10 cellular contexts compared by ENCODE assay signal in genomic region chr6:11824986-11825385, GRCh38. TPM values are rescaled to one million over a fixed set of nuclear protein-coding genes. Genes with fewer than 3 reads are reported as not detected.
DNase-seq lines count a peak whose midpoint lies in the region; ATAC-seq and TF ChIP-seq lines count a peak whose summit lies in the region.
"Had no signal": no experiment of that assay in that cellular context is flagged by ENCODE, and none has a peak within 500 bp of the region (broad histone marks: within the 10 kb centered on the region; RNA-seq: fewer than 3 reads in every experiment).

No MANE protein-coding gene starts in this region.

- intact Hi-C loops in transverse colon (cut with DNase I; ENCODE audit: low total_unique reads), result no loop called here

- in situ Hi-C loops in transverse colon (cut with MboI; ENCODE audit: low pct_ligation_motif_present in 1 of 4, low pct_unique_long_range_greater_than_20kb in 1 of 4, low sequenced_read_pairs in 3 of 4), result loop anchor here in 1 of 4 donors (25.0 kb wide), 1 partner anchor 113 kb away; no protein-coding TSS in a partner anchor

- no peaks in the 10 kb centered on the region for H3K36me3 Mint-ChIP-seq in activated T-cell treated with anti-CD3 and anti-CD28 coated beads, Interleukin-2, amount 50 U/mL, for 24 hours (ENCODE audit: low read depth)
- no peaks in the 10 kb centered on the region for H3K36me3 Mint-ChIP-seq in stimulated activated memory B cell treated with anti-CD40 and anti-IgM and Interleukin-4, amounts not matched to agents 10 μg/mL and 1 μg/mL and 100 μg/mL, for 72 hours

- WGBS in transverse colon (ENCODE audit: low coverage in 1 of 2), 2 donors, result 77 to 100% methylated on average over 3 to 4 of the region's 4 CpGs

- no peak overlapping the region for H3K4me3 Mint-ChIP-seq in activated T-cell treated with anti-CD3 and anti-CD28 coated beads, Interleukin-2, amount 50 U/mL, for 24 hours
- H3K4me3 Mint-ChIP-seq in stimulated activated memory B cell treated with anti-CD40 and anti-IgM and Interleukin-4, amounts not matched to agents 10 μg/mL and 1 μg/mL and 100 μg/mL, for 72 hours, result peak overlapping the region; percentile 52

- H3K27me3 ChIP-seq in transverse colon, result no peaks in the 10 kb centered on the region
- H3K27me3 ChIP-seq: uterus had no signal

- H3K27ac ChIP-seq in transverse colon, result no peak overlapping the region
- H3K27ac ChIP-seq: uterus had no signal

- no peak for DNase-seq in activated T-cell treated with anti-CD3 and anti-CD28 coated beads, Interleukin-2, amount 50 U/mL, for 24 hours
- DNase-seq in activated T-cell treated with anti-CD3 and anti-CD28 coated beads, Interleukin-2, amount 50 U/mL, for 1 hour, result no peak
- peak; percentile 41 for DNase-seq in RPMI7951 (ENCODE audit: low read depth)
- no peak for DNase-seq in erythroblast (lab: John Stamatoyannopoulos, UW)
- DNase-seq in DMS114 treated with DMSO at 0.1 percent for 48 hours (lab: John Stamatoyannopoulos, UW; ENCODE audit: unreplicated experiment), result no peak
- no peak for DNase-seq in transverse colon
- DNase-seq: RPMI8226, uterus had no signal

- H3K27me3 Mint-ChIP-seq in activated T-cell treated with anti-CD3 and anti-CD28 coated beads, Interleukin-2, amount 50 U/mL, for 24 hours, result no peaks in the 10 kb centered on the region
- H3K27me3 Mint-ChIP-seq in stimulated activated memory B cell treated with anti-CD40 and anti-IgM and Interleukin-4, amounts not matched to agents 10 μg/mL and 1 μg/mL and 100 μg/mL, for 72 hours, result no peaks in the 10 kb centered on the region

- TF ChIP-seq EP300 in transverse colon (IDR thresholded peaks at IDR 0.05; ENCODE audit: low read depth), result no peak

- peaks cover 0 to 8% (median 0%) of the 10 kb centered on the region in 4 donors for H3K4me1 ChIP-seq in transverse colon
- H3K4me1 ChIP-seq: uterus had no signal

- peak overlapping the region; percentile 70 for H3K27ac Mint-ChIP-seq in activated T-cell treated with anti-CD3 and anti-CD28 coated beads, Interleukin-2, amount 50 U/mL, for 24 hours
- H3K27ac Mint-ChIP-seq in stimulated activated memory B cell treated with anti-CD40 and anti-IgM and Interleukin-4, amounts not matched to agents 10 μg/mL and 1 μg/mL and 100 μg/mL, for 72 hours, result peak overlapping the region; percentile 92

- no peaks in the 10 kb centered on the region for H3K36me3 ChIP-seq in transverse colon
- H3K36me3 ChIP-seq: uterus had no signal

- H3K9me3 ChIP-seq in transverse colon, result no peaks in the 10 kb centered on the region
- H3K9me3 ChIP-seq: uterus had no signal

- no peaks in the 10 kb centered on the region for H3K9me3 Mint-ChIP-seq in activated T-cell treated with anti-CD3 and anti-CD28 coated beads, Interleukin-2, amount 50 U/mL, for 24 hours
- H3K9me3 Mint-ChIP-seq in stimulated activated memory B cell treated with anti-CD40 and anti-IgM and Interleukin-4, amounts not matched to agents 10 μg/mL and 1 μg/mL and 100 μg/mL, for 72 hours, result no peaks in the 10 kb centered on the region

- no peak overlapping the region for H3K4me3 ChIP-seq in transverse colon
- H3K4me3 ChIP-seq: uterus had no signal

- no peak for TF ChIP-seq CTCF in transverse colon (IDR thresholded peaks at IDR 0.05)

- ATAC-seq in HG02678 (IDR thresholded peaks at IDR 0.05; ENCODE audit: unreplicated experiment), result peak; percentile 68
- ATAC-seq in stimulated activated memory B cell treated with anti-CD40 and anti-IgM and Interleukin-4, amounts not matched to agents 10 μg/mL and 1 μg/mL and 100 μg/mL, for 72 hours, result peak; percentile 94

- no peak for TF ChIP-seq POLR2A in erythroblast (IDR thresholded peaks at IDR 0.05; ENCODE audit: low read length)
- TF ChIP-seq POLR2A in transverse colon (IDR thresholded peaks at IDR 0.05), result no peak

- H3K4me1 Mint-ChIP-seq in activated T-cell treated with anti-CD3 and anti-CD28 coated beads, Interleukin-2, amount 50 U/mL, for 24 hours (ENCODE audit: low read depth), result peaks cover 16% of the 10 kb centered on the region
- H3K4me1 Mint-ChIP-seq in stimulated activated memory B cell treated with anti-CD40 and anti-IgM and Interleukin-4, amounts not matched to agents 10 μg/mL and 1 μg/mL and 100 μg/mL, for 72 hours, result peaks cover 51% of the 10 kb centered on the region

RNA-seq across cellular contexts. Expression of gene ADTRP, which starts 46.4 kb away (rescaled TPM):
- total RNA-seq in RPMI7951 (2014; rRNA removed; shearing (Covaris generic)), result 0.48 and 0.98 TPM in 2 replicates
- total RNA-seq in transverse colon, result 100 to 1,000 TPM; 119 to 199 (median 181) TPM
- total RNA-seq: uterus had no signal

Comparison
In these comparisons a context has a peak if more than half of its experiments do, and no peak if none do; other contexts are left out.
1. RNA of gene ADTRP, which starts 46.4 kb away (total RNA-seq): 119 to 199 TPM in transverse colon; 0.48 to 0.98 TPM in RPMI7951; every median in the first group is over 10 times any median in the second.